In genomic region chr19:36891768-36892357, GRCh38 we compare ENCODE assay signal across 2 cellular contexts.
A peak's percentile ranks its signal among the peaks of the same experiment; 100 is the strongest.
TF ChIP-seq lines count a peak whose summit lies in the region.

No MANE protein-coding gene starts in this region.

TF ChIP-seq in GM23338, 12 proteins besides CTCF, POLR2A, EP300 and RAD21:
- TF ChIP-seq JUNB (IDR thresholded peaks at IDR 0.05; ENCODE audit: unreplicated experiment), result no peak
- TF ChIP-seq ZNF114 (CRISPR knock-in tag; IDR thresholded peaks at IDR 0.05), result no peak
- no peak for TF ChIP-seq ZNF331 (CRISPR knock-in tag; IDR thresholded peaks at IDR 0.05; ENCODE audit: low read depth)
- TF ChIP-seq EZH2phosphoT487 (IDR thresholded peaks at IDR 0.05; ENCODE audit: unreplicated experiment), result no peak
- no peak for TF ChIP-seq CREB1 (CRISPR knock-in tag; IDR thresholded peaks at IDR 0.05; ENCODE audit: low read depth)
- TF ChIP-seq POLR2AphosphoS5 (IDR thresholded peaks at IDR 0.05; ENCODE audit: low read depth), result no peak
- TF ChIP-seq, protein P1, sequence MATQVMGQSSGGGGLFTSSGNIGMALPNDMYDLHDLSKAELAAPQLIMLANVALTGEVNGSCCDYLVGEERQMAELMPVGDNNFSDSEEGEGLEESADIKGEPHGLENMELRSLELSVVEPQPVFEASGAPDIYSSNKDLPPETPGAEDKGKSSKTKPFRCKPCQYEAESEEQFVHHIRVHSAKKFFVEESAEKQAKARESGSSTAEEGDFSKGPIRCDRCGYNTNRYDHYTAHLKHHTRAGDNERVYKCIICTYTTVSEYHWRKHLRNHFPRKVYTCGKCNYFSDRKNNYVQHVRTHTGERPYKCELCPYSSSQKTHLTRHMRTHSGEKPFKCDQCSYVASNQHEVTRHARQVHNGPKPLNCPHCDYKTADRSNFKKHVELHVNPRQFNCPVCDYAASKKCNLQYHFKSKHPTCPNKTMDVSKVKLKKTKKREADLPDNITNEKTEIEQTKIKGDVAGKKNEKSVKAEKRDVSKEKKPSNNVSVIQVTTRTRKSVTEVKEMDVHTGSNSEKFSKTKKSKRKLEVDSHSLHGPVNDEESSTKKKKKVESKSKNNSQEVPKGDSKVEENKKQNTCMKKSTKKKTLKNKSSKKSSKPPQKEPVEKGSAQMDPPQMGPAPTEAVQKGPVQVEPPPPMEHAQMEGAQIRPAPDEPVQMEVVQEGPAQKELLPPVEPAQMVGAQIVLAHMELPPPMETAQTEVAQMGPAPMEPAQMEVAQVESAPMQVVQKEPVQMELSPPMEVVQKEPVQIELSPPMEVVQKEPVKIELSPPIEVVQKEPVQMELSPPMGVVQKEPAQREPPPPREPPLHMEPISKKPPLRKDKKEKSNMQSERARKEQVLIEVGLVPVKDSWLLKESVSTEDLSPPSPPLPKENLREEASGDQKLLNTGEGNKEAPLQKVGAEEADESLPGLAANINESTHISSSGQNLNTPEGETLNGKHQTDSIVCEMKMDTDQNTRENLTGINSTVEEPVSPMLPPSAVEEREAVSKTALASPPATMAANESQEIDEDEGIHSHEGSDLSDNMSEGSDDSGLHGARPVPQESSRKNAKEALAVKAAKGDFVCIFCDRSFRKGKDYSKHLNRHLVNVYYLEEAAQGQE (IDR thresholded peaks at IDR 0.05; ENCODE audit: unreplicated experiment), result no peak
- no peak for TF ChIP-seq NANOG (IDR thresholded peaks at IDR 0.05; ENCODE audit: borderline replicate concordance)
- TF ChIP-seq, protein P2, sequence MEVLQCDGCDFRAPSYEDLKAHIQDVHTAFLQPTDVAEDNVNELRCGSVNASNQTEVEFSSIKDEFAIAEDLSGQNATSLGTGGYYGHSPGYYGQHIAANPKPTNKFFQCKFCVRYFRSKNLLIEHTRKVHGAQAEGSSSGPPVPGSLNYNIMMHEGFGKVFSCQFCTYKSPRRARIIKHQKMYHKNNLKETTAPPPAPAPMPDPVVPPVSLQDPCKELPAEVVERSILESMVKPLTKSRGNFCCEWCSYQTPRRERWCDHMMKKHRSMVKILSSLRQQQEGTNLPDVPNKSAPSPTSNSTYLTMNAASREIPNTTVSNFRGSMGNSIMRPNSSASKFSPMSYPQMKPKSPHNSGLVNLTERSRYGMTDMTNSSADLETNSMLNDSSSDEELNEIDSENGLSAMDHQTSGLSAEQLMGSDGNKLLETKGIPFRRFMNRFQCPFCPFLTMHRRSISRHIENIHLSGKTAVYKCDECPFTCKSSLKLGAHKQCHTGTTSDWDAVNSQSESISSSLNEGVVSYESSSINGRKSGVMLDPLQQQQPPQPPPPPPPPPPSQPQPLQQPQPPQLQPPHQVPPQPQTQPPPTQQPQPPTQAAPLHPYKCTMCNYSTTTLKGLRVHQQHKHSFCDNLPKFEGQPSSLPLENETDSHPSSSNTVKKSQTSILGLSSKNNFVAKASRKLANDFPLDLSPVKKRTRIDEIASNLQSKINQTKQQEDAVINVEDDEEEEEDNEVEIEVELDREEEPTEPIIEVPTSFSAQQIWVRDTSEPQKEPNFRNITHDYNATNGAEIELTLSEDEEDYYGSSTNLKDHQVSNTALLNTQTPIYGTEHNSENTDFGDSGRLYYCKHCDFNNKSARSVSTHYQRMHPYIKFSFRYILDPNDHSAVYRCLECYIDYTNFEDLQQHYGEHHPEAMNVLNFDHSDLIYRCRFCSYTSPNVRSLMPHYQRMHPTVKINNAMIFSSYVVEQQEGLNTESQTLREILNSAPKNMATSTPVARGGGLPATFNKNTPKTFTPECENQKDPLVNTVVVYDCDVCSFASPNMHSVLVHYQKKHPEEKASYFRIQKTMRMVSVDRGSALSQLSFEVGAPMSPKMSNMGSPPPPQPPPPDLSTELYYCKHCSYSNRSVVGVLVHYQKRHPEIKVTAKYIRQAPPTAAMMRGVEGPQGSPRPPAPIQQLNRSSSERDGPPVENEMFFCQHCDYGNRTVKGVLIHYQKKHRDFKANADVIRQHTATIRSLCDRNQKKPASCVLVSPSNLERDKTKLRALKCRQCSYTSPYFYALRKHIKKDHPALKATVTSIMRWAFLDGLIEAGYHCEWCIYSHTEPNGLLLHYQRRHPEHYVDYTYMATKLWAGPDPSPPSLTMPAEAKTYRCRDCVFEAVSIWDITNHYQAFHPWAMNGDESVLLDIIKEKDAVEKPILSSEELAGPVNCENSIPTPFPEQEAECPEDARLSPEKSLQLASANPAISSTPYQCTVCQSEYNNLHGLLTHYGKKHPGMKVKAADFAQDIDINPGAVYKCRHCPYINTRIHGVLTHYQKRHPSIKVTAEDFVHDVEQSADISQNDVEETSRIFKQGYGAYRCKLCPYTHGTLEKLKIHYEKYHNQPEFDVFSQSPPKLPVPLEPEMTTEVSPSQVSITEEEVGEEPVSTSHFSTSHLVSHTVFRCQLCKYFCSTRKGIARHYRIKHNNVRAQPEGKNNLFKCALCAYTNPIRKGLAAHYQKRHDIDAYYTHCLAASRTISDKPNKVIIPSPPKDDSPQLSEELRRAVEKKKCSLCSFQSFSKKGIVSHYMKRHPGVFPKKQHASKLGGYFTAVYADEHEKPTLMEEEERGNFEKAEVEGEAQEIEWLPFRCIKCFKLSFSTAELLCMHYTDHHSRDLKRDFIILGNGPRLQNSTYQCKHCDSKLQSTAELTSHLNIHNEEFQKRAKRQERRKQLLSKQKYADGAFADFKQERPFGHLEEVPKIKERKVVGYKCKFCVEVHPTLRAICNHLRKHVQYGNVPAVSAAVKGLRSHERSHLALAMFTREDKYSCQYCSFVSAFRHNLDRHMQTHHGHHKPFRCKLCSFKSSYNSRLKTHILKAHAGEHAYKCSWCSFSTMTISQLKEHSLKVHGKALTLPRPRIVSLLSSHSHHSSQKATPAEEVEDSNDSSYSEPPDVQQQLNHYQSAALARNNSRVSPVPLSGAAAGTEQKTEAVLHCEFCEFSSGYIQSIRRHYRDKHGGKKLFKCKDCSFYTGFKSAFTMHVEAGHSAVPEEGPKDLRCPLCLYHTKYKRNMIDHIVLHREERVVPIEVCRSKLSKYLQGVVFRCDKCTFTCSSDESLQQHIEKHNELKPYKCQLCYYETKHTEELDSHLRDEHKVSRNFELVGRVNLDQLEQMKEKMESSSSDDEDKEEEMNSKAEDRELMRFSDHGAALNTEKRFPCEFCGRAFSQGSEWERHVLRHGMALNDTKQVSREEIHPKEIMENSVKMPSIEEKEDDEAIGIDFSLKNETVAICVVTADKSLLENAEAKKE (CRISPR knock-in tag; IDR thresholded peaks at IDR 0.05), result no peak
- TF ChIP-seq STAT1 (IDR thresholded peaks at IDR 0.05; ENCODE audit: unreplicated experiment), result no peak
- TF ChIP-seq EZH2 (IDR thresholded peaks at IDR 0.05; ENCODE audit: low read depth, unreplicated experiment), result no peak
- no peak for TF ChIP-seq ETS1 (IDR thresholded peaks at IDR 0.05)

TF ChIP-seq in GM12878, 131 proteins besides CTCF, POLR2A, EP300 and RAD21:
- TF ChIP-seq CBX5 (IDR thresholded peaks at IDR 0.05; ENCODE audit: low read depth) (0 out of 2 replicates have a peak, but pooled peaks have one; percentile 35), USF1 (IDR thresholded peaks at IDR 0.05; ENCODE audit: borderline replicate concordance, extremely low read length, insufficient read depth, low read depth, low read length) (no peak), ZNF274 (IDR thresholded peaks at IDR 0.05; ENCODE audit: insufficient read depth, insufficient read length) (peak; percentile 38), FOXM1 (IDR thresholded peaks at IDR 0.05; ENCODE audit: low read depth, low read length) (no peak), RB1 (IDR thresholded peaks at IDR 0.05; ENCODE audit: borderline replicate concordance) (no peak), RCOR1 (conservative IDR thresholded peaks at IDR 0.05; ENCODE audit: low read depth, low read length) (no peak), MEF2B (IDR thresholded peaks at IDR 0.05; ENCODE audit: partially characterized antibody, poor library complexity, severe bottlenecking) (no peak), IKZF1 (conservative IDR thresholded peaks at IDR 0.05) (no peak), IKZF2 (IDR thresholded peaks at IDR 0.05) (no peak)
- TF ChIP-seq, protein P3, sequence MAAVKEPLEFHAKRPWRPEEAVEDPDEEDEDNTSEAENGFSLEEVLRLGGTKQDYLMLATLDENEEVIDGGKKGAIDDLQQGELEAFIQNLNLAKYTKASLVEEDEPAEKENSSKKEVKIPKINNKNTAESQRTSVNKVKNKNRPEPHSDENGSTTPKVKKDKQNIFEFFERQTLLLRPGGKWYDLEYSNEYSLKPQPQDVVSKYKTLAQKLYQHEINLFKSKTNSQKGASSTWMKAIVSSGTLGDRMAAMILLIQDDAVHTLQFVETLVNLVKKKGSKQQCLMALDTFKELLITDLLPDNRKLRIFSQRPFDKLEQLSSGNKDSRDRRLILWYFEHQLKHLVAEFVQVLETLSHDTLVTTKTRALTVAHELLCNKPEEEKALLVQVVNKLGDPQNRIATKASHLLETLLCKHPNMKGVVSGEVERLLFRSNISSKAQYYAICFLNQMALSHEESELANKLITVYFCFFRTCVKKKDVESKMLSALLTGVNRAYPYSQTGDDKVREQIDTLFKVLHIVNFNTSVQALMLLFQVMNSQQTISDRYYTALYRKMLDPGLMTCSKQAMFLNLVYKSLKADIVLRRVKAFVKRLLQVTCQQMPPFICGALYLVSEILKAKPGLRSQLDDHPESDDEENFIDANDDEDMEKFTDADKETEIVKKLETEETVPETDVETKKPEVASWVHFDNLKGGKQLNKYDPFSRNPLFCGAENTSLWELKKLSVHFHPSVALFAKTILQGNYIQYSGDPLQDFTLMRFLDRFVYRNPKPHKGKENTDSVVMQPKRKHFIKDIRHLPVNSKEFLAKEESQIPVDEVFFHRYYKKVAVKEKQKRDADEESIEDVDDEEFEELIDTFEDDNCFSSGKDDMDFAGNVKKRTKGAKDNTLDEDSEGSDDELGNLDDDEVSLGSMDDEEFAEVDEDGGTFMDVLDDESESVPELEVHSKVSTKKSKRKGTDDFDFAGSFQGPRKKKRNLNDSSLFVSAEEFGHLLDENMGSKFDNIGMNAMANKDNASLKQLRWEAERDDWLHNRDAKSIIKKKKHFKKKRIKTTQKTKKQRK (IDR thresholded peaks at IDR 0.05; ENCODE audit: low read depth, low read length), result no peak
- TF ChIP-seq, protein P4, sequence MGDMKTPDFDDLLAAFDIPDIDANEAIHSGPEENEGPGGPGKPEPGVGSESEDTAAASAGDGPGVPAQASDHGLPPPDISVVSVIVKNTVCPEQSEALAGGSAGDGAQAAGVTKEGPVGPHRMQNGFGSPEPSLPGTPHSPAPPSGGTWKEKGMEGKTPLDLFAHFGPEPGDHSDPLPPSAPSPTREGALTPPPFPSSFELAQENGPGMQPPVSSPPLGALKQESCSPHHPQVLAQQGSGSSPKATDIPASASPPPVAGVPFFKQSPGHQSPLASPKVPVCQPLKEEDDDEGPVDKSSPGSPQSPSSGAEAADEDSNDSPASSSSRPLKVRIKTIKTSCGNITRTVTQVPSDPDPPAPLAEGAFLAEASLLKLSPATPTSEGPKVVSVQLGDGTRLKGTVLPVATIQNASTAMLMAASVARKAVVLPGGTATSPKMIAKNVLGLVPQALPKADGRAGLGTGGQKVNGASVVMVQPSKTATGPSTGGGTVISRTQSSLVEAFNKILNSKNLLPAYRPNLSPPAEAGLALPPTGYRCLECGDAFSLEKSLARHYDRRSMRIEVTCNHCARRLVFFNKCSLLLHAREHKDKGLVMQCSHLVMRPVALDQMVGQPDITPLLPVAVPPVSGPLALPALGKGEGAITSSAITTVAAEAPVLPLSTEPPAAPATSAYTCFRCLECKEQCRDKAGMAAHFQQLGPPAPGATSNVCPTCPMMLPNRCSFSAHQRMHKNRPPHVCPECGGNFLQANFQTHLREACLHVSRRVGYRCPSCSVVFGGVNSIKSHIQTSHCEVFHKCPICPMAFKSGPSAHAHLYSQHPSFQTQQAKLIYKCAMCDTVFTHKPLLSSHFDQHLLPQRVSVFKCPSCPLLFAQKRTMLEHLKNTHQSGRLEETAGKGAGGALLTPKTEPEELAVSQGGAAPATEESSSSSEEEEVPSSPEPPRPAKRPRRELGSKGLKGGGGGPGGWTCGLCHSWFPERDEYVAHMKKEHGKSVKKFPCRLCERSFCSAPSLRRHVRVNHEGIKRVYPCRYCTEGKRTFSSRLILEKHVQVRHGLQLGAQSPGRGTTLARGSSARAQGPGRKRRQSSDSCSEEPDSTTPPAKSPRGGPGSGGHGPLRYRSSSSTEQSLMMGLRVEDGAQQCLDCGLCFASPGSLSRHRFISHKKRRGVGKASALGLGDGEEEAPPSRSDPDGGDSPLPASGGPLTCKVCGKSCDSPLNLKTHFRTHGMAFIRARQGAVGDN (IDR thresholded peaks at IDR 0.05), result no peak
TF ChIP-seq in GM12878: peak in this region for 2.
